1 cellular context compared by ENCODE assay signal in the genomic region with DNA sequence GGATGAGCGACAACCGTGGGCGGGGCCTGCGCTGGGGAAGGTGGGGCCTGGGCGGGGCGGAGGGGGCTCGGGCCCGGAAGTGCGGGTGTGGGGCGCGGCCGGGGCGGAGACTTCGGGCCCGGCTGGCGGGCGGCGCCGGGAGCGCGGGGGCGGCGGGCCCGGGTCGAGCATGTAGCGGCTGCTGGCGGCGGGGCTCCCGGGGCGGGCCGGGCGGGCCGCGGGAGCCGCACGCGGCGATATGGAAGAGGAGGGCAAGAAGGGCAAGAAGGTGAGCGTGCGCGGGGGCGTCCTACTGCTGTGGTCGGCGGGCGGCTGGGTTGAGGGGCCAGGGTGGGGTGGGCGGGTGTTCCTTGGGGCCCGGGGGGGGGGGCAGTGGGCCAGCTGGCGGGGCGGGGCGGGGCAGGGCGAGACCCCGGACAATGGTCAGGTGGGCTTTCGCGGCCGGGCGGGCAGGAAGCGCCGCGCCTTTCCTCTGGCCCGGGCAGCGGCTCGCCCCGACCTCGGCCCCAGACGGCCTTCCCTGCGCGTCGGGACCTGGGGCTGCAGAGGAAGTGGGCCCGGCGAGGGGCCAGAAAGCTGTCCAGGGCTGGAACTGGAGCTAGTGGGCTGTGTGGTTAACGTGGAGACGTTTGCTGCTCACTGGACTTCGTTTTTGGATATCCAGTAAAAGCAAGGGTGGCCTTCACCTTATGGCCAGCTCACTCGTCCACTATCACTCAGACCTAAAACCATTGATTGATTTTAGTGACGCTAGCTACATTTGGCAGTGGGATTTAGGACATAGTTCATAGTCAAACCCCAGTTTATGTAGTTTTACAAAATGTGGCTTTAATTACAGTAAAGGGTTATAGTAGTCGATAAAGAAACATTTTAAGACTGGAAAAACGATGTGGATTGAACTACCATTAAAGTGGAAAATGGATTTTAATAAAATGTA.
TF ChIP-seq lines count a peak whose summit lies in the region.

A gene (plus strand): TSS at position 106 of the 937 bp plus-strand sequence. CDS start 133 bp downstream, at position 239.

TF ChIP-seq in K562, 482 proteins besides CTCF, POLR2A, EP300 and RAD21 (continues in another document):
- TF ChIP-seq, protein P1, sequence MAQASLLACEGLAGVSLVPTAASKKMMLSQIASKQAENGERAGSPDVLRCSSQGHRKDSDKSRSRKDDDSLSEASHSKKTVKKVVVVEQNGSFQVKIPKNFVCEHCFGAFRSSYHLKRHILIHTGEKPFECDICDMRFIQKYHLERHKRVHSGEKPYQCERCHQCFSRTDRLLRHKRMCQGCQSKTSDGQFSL (CRISPR knock-in tag; IDR thresholded peaks at IDR 0.05) = peak; percentile 51; the same call in 1 of the 2 replicates
- TF ChIP-seq, protein P1 (tag; IDR thresholded peaks at IDR 0.05) = peak in 1 of 2 experiments; percentile 51; a peak in 1 of 4 replicates
- TF ChIP-seq CSDE1 (IDR thresholded peaks at IDR 0.05) = 0 out of 4 replicates have a peak, but pooled peaks of 1 of the 2 experiments have one; percentile 33
- TF ChIP-seq ZBTB7A (IDR thresholded peaks at IDR 0.05; ENCODE audit: borderline replicate concordance, control insufficient read depth, low read depth, low read length) = peak; percentile 57; the same call in 1 of the 2 replicates
- TF ChIP-seq, protein P2, sequence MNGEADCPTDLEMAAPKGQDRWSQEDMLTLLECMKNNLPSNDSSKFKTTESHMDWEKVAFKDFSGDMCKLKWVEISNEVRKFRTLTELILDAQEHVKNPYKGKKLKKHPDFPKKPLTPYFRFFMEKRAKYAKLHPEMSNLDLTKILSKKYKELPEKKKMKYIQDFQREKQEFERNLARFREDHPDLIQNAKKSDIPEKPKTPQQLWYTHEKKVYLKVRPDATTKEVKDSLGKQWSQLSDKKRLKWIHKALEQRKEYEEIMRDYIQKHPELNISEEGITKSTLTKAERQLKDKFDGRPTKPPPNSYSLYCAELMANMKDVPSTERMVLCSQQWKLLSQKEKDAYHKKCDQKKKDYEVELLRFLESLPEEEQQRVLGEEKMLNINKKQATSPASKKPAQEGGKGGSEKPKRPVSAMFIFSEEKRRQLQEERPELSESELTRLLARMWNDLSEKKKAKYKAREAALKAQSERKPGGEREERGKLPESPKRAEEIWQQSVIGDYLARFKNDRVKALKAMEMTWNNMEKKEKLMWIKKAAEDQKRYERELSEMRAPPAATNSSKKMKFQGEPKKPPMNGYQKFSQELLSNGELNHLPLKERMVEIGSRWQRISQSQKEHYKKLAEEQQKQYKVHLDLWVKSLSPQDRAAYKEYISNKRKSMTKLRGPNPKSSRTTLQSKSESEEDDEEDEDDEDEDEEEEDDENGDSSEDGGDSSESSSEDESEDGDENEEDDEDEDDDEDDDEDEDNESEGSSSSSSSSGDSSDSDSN (IDR thresholded peaks at IDR 0.05; ENCODE audit: borderline replicate concordance in 1 of 2, low read depth in 2 of 2, low read length in 2 of 2) = 0 out of 4 replicates have a peak, but pooled peaks of 1 of the 2 experiments have one; percentile 67
- peak; percentile 51; the same call in 1 of the 2 replicates for TF ChIP-seq PHF8 (IDR thresholded peaks at IDR 0.05; ENCODE audit: borderline replicate concordance, low read length)
- TF ChIP-seq, protein P3, sequence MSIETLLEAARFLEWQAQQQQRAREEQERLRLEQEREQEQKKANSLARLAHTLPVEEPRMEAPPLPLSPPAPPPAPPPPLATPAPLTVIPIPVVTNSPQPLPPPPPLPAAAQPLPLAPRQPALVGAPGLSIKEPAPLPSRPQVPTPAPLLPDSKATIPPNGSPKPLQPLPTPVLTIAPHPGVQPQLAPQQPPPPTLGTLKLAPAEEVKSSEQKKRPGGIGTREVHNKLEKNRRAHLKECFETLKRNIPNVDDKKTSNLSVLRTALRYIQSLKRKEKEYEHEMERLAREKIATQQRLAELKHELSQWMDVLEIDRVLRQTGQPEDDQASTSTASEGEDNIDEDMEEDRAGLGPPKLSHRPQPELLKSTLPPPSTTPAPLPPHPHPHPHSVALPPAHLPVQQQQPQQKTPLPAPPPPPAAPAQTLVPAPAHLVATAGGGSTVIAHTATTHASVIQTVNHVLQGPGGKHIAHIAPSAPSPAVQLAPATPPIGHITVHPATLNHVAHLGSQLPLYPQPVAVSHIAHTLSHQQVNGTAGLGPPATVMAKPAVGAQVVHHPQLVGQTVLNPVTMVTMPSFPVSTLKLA (conservative IDR thresholded peaks at IDR 0.05) = 0 out of 4 replicates have a peak, but pooled peaks of 1 of the 2 experiments have one; percentile 12
- no peak for TF ChIP-seq MCM7 (IDR thresholded peaks at IDR 0.05)
- TF ChIP-seq CBFB (CRISPR knock-in tag; IDR thresholded peaks at IDR 0.05) = no peak
- TF ChIP-seq SAP30 (IDR thresholded peaks at IDR 0.05; ENCODE audit: borderline replicate concordance, insufficient read depth, low read depth, low read length, poor library complexity, severe bottlenecking) = peak; percentile 58
- TF ChIP-seq ZBTB17 (CRISPR knock-in tag; IDR thresholded peaks at IDR 0.05) = 0 out of 2 replicates have a peak, but pooled peaks have one; percentile 25
- TF ChIP-seq ELF1 (tag; IDR thresholded peaks at IDR 0.05) = peak; percentile 86
- TF ChIP-seq, protein P4, sequence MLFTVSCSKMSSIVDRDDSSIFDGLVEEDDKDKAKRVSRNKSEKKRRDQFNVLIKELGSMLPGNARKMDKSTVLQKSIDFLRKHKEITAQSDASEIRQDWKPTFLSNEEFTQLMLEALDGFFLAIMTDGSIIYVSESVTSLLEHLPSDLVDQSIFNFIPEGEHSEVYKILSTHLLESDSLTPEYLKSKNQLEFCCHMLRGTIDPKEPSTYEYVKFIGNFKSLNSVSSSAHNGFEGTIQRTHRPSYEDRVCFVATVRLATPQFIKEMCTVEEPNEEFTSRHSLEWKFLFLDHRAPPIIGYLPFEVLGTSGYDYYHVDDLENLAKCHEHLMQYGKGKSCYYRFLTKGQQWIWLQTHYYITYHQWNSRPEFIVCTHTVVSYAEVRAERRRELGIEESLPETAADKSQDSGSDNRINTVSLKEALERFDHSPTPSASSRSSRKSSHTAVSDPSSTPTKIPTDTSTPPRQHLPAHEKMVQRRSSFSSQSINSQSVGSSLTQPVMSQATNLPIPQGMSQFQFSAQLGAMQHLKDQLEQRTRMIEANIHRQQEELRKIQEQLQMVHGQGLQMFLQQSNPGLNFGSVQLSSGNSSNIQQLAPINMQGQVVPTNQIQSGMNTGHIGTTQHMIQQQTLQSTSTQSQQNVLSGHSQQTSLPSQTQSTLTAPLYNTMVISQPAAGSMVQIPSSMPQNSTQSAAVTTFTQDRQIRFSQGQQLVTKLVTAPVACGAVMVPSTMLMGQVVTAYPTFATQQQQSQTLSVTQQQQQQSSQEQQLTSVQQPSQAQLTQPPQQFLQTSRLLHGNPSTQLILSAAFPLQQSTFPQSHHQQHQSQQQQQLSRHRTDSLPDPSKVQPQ (CRISPR knock-in tag; IDR thresholded peaks at IDR 0.05; ENCODE audit: borderline replicate concordance) = no peak
- no peak for TF ChIP-seq RBM15 (IDR thresholded peaks at IDR 0.05; ENCODE audit: insufficient read depth, low read length)
- peak; percentile 59 for TF ChIP-seq RBFOX2 (IDR thresholded peaks at IDR 0.05; ENCODE audit: low read depth, low read length)
- TF ChIP-seq NFE2L1 (tag; IDR thresholded peaks at IDR 0.05; ENCODE audit: borderline replicate concordance, low read depth) = no peak
- TF ChIP-seq, protein P5, sequence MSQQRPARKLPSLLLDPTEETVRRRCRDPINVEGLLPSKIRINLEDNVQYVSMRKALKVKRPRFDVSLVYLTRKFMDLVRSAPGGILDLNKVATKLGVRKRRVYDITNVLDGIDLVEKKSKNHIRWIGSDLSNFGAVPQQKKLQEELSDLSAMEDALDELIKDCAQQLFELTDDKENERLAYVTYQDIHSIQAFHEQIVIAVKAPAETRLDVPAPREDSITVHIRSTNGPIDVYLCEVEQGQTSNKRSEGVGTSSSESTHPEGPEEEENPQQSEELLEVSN (IDR thresholded peaks at IDR 0.05; ENCODE audit: borderline replicate concordance in 1 of 2, extremely low read depth in 1 of 2, insufficient read depth in 1 of 2, insufficient read length in 1 of 2, low read depth in 1 of 2, low read length in 1 of 2, poor library complexity in 1 of 2, severe bottlenecking in 1 of 2) = peak in 1 of 2 experiments; percentile 6
- peak; percentile 47 for TF ChIP-seq ZFX (CRISPR knock-in tag; IDR thresholded peaks at IDR 0.05)
- TF ChIP-seq CBX8 (IDR thresholded peaks at IDR 0.05; ENCODE audit: borderline replicate concordance, extremely low read depth, low read depth, low read length, poor library complexity, severe bottlenecking) = no peak
- TF ChIP-seq, protein P6, sequence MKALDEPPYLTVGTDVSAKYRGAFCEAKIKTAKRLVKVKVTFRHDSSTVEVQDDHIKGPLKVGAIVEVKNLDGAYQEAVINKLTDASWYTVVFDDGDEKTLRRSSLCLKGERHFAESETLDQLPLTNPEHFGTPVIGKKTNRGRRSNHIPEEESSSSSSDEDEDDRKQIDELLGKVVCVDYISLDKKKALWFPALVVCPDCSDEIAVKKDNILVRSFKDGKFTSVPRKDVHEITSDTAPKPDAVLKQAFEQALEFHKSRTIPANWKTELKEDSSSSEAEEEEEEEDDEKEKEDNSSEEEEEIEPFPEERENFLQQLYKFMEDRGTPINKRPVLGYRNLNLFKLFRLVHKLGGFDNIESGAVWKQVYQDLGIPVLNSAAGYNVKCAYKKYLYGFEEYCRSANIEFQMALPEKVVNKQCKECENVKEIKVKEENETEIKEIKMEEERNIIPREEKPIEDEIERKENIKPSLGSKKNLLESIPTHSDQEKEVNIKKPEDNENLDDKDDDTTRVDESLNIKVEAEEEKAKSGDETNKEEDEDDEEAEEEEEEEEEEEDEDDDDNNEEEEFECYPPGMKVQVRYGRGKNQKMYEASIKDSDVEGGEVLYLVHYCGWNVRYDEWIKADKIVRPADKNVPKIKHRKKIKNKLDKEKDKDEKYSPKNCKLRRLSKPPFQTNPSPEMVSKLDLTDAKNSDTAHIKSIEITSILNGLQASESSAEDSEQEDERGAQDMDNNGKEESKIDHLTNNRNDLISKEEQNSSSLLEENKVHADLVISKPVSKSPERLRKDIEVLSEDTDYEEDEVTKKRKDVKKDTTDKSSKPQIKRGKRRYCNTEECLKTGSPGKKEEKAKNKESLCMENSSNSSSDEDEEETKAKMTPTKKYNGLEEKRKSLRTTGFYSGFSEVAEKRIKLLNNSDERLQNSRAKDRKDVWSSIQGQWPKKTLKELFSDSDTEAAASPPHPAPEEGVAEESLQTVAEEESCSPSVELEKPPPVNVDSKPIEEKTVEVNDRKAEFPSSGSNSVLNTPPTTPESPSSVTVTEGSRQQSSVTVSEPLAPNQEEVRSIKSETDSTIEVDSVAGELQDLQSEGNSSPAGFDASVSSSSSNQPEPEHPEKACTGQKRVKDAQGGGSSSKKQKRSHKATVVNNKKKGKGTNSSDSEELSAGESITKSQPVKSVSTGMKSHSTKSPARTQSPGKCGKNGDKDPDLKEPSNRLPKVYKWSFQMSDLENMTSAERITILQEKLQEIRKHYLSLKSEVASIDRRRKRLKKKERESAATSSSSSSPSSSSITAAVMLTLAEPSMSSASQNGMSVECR (CRISPR knock-in tag; IDR thresholded peaks at IDR 0.05) = 0 out of 2 replicates have a peak, but pooled peaks have one; percentile 20
- no peak for TF ChIP-seq TRIM24 (IDR thresholded peaks at IDR 0.05)
- no peak for TF ChIP-seq TEAD4 (IDR thresholded peaks at IDR 0.05; ENCODE audit: low read length)
- no peak for TF ChIP-seq TEAD4 (CRISPR knock-in tag; IDR thresholded peaks at IDR 0.05; ENCODE audit: borderline replicate concordance)
- TF ChIP-seq GABPA (tag; conservative IDR thresholded peaks at IDR 0.05; ENCODE audit: low read depth) = peak; percentile 76
- TF ChIP-seq, protein P7, sequence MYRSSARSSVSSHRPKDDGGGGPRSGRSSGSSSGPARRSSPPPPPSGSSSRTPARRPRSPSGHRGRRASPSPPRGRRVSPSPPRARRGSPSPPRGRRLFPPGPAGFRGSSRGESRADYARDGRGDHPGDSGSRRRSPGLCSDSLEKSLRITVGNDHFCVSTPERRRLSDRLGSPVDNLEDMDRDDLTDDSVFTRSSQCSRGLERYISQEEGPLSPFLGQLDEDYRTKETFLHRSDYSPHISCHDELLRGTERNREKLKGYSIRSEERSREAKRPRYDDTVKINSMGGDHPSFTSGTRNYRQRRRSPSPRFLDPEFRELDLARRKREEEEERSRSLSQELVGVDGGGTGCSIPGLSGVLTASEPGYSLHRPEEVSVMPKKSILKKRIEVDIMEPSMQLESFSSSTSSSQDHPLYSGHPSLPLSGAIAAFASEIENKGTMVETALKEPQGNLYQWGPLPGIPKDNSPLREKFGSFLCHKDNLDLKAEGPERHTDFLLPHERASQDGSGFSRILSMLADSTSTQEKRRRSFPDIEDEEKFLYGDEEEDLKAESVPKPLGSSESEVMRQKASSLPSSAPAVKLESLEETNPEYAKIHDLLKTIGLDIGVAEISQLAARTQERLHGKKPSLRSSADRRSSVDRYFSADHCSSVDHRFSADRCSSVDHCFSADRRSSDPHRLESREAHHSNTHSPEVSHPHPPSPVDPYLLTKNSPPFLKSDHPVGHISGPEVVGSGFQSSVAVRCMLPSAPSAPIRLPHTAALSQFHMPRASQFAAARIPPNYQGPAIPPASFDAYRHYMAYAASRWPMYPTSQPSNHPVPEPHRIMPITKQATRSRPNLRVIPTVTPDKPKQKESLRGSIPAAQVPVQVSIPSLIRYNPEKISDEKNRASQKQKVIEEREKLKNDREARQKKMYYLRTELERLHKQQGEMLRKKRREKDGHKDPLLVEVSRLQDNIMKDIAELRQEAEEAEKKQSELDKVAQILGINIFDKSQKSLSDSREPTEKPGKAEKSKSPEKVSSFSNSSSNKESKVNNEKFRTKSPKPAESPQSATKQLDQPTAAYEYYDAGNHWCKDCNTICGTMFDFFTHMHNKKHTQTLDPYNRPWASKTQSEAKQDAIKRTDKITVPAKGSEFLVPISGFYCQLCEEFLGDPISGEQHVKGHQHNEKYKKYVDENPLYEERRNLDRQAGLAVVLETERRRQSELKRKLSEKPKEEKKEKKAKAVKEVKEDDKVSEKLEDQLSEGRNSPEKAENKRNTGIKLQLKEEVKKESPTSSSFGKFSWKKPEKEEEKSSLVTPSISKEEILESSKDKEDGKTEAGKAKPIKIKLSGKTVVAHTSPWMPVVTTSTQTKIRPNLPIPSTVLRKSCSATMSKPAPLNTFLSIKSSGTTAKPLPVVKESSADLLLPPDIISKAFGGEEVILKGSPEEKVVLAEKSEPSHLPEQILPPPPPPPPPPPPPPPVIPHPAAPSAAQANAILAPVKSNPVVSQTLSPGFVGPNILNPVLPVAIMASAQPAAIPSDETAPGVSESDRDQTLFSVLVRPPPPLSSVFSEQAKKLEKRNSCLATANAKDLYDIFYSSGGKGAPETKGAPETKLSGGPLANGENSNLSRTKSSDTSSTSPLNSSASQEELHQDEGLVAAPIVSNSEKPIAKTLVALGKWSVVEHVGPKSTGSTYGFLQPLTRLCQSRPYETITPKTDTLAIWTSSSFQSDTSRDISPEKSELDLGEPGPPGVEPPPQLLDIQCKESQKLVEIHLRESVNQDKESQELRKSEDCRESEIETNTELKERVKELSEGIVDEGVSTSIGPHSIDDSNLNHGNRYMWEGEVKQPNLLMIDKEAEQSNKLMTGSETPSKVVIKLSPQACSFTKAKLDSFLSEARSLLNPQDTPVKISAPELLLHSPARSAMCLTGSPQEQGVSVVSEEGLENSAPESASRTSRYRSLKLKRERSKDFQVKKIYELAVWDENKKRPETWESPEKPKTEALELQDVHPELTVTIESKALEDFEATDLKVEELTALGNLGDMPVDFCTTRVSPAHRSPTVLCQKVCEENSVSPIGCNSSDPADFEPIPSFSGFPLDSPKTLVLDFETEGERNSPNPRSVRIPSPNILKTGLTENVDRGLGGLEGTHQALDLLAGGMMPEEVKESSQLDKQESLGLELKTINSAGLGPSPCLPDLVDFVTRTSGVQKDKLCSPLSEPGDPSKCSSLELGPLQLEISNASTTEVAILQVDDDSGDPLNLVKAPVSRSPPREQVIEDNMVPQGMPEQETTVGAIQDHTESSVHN (IDR thresholded peaks at IDR 0.05; ENCODE audit: borderline replicate concordance in 1 of 2, low read depth in 1 of 2) = no peak
- 0 out of 2 replicates have a peak, but pooled peaks have one; percentile 26 for TF ChIP-seq ETV1 (tag; conservative IDR thresholded peaks at IDR 0.05; ENCODE audit: low read depth)
